ENCODE assay signal across 1 cellular context in genomic region chr7:126656165-126656564, GRCh38.
TF ChIP-seq lines count a peak whose summit lies in the region.

No MANE protein-coding gene starts in this region.

TF ChIP-seq in GM23338, 12 proteins besides CTCF, POLR2A, EP300 and RAD21 (continued from another document):
- TF ChIP-seq ZNF462 (CRISPR knock-in tag; IDR thresholded peaks at IDR 0.05) = no peak
